In the genomic region with DNA sequence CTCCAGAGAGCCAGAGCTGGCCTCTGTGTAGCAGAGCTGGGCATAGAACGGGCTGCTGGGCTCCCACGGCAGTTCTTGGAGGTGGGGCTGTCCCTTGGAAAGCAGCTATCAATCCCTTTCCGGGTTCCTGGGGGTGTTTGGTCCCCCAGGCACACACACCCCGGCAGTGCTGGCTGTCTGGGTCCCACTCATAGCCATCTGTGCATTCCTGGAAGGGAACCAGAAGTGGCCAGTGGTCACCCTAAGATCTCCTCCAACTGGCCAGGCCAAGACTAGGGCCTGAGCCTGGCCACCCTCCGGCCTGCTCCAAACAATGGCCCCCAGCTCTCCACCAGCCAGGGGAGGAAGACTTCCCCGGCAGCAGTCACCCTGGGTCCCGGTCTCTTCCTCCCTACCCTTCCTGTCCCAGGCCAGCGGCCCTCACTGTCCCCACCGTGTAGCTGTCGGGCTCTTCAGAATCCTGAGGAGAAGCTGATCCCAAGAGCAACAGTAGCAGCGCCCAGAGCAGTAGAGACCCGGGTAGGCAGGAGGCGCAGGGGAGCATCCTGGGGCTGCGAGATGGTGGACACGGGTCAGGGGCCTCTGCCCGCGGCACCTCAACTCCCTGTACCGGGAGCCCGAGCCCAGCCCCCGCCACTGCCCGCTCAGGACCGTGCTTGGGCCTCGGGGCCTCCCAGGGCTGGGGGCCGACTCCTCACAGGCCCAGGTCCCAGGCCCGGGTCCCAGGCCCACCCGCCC, we compare ENCODE assay signal across 2 cellular contexts.
TF ChIP-seq lines count a peak whose summit lies in the region.

No MANE protein-coding gene starts in this region.

TF ChIP-seq in GM23338, 12 proteins besides CTCF, POLR2A, EP300 and RAD21 (continued from another document and continues in another):
- TF ChIP-seq REST (IDR thresholded peaks at IDR 0.05; ENCODE audit: unreplicated experiment) (no peak), POLR2AphosphoS5 (IDR thresholded peaks at IDR 0.05; ENCODE audit: low read depth) (no peak), STAT1 (IDR thresholded peaks at IDR 0.05; ENCODE audit: unreplicated experiment) (no peak), JUNB (IDR thresholded peaks at IDR 0.05; ENCODE audit: unreplicated experiment) (no peak), ZNF114 (CRISPR knock-in tag; IDR thresholded peaks at IDR 0.05) (no peak), ZNF331 (CRISPR knock-in tag; IDR thresholded peaks at IDR 0.05; ENCODE audit: low read depth) (no peak), CREB1 (CRISPR knock-in tag; IDR thresholded peaks at IDR 0.05; ENCODE audit: low read depth) (no peak), EZH2 (IDR thresholded peaks at IDR 0.05; ENCODE audit: low read depth, unreplicated experiment) (no peak)
- TF ChIP-seq, protein P1, sequence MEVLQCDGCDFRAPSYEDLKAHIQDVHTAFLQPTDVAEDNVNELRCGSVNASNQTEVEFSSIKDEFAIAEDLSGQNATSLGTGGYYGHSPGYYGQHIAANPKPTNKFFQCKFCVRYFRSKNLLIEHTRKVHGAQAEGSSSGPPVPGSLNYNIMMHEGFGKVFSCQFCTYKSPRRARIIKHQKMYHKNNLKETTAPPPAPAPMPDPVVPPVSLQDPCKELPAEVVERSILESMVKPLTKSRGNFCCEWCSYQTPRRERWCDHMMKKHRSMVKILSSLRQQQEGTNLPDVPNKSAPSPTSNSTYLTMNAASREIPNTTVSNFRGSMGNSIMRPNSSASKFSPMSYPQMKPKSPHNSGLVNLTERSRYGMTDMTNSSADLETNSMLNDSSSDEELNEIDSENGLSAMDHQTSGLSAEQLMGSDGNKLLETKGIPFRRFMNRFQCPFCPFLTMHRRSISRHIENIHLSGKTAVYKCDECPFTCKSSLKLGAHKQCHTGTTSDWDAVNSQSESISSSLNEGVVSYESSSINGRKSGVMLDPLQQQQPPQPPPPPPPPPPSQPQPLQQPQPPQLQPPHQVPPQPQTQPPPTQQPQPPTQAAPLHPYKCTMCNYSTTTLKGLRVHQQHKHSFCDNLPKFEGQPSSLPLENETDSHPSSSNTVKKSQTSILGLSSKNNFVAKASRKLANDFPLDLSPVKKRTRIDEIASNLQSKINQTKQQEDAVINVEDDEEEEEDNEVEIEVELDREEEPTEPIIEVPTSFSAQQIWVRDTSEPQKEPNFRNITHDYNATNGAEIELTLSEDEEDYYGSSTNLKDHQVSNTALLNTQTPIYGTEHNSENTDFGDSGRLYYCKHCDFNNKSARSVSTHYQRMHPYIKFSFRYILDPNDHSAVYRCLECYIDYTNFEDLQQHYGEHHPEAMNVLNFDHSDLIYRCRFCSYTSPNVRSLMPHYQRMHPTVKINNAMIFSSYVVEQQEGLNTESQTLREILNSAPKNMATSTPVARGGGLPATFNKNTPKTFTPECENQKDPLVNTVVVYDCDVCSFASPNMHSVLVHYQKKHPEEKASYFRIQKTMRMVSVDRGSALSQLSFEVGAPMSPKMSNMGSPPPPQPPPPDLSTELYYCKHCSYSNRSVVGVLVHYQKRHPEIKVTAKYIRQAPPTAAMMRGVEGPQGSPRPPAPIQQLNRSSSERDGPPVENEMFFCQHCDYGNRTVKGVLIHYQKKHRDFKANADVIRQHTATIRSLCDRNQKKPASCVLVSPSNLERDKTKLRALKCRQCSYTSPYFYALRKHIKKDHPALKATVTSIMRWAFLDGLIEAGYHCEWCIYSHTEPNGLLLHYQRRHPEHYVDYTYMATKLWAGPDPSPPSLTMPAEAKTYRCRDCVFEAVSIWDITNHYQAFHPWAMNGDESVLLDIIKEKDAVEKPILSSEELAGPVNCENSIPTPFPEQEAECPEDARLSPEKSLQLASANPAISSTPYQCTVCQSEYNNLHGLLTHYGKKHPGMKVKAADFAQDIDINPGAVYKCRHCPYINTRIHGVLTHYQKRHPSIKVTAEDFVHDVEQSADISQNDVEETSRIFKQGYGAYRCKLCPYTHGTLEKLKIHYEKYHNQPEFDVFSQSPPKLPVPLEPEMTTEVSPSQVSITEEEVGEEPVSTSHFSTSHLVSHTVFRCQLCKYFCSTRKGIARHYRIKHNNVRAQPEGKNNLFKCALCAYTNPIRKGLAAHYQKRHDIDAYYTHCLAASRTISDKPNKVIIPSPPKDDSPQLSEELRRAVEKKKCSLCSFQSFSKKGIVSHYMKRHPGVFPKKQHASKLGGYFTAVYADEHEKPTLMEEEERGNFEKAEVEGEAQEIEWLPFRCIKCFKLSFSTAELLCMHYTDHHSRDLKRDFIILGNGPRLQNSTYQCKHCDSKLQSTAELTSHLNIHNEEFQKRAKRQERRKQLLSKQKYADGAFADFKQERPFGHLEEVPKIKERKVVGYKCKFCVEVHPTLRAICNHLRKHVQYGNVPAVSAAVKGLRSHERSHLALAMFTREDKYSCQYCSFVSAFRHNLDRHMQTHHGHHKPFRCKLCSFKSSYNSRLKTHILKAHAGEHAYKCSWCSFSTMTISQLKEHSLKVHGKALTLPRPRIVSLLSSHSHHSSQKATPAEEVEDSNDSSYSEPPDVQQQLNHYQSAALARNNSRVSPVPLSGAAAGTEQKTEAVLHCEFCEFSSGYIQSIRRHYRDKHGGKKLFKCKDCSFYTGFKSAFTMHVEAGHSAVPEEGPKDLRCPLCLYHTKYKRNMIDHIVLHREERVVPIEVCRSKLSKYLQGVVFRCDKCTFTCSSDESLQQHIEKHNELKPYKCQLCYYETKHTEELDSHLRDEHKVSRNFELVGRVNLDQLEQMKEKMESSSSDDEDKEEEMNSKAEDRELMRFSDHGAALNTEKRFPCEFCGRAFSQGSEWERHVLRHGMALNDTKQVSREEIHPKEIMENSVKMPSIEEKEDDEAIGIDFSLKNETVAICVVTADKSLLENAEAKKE (CRISPR knock-in tag; IDR thresholded peaks at IDR 0.05) = no peak

TF ChIP-seq in HEK293T, 16 proteins besides CTCF, POLR2A, EP300 and RAD21 (continued from another document):
- TF ChIP-seq TARDBP (IDR thresholded peaks at IDR 0.05) = no peak
- no peak for TF ChIP-seq FOXK2 (IDR thresholded peaks at IDR 0.05)
- no peak for TF ChIP-seq L3MBTL2 (conservative IDR thresholded peaks at IDR 0.05)
- no peak for TF ChIP-seq LEF1 (IDR thresholded peaks at IDR 0.05; ENCODE audit: borderline replicate concordance)
- TF ChIP-seq ELF4 (IDR thresholded peaks at IDR 0.05) = no peak
- TF ChIP-seq FOXM1 (IDR thresholded peaks at IDR 0.05; ENCODE audit: borderline replicate concordance) = no peak
- TF ChIP-seq HDGF (IDR thresholded peaks at IDR 0.05; ENCODE audit: borderline replicate concordance) = no peak
- TF ChIP-seq SP1 (IDR thresholded peaks at IDR 0.05) = no peak
- TF ChIP-seq FOXA1 (IDR thresholded peaks at IDR 0.05) = no peak
- TF ChIP-seq CTBP1 (IDR thresholded peaks at IDR 0.05; ENCODE audit: borderline replicate concordance) = no peak
- TF ChIP-seq PKNOX1 (IDR thresholded peaks at IDR 0.05) = no peak
